In the genomic region with DNA sequence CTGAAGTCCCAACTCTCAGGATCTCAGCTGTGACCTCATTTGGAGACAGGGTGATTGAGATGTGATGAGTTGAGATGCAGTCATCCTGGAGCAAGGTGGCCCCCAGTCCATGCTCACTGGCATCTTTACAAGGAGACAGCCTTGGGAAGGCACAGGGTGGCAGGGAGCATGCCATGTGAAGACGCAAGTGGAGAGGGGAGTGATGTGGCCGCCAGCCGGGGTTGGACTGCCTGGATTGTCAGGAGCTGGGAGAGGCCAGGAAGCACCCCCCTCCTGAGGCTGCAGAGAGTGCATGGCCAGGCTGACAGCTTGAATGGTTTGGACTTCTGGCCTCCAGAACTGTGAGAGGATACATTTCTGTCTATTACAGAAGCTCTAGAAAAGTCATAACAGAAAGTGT, we compare ENCODE assay signal across 10 cellular contexts.
"Had no signal": no experiment of that assay in that cellular context is flagged by ENCODE, and none has a peak within 500 bp of the region (broad histone marks: within the 10 kb centered on the region; RNA-seq: fewer than 3 reads in every experiment).

No MANE protein-coding gene starts in this region.

- H3K4me3 ChIP-seq: GM23248, HAP-1 had no signal

- H3K27me3 Mint-ChIP-seq: IgD-negative memory B cell had no signal

- H3K4me1 ChIP-seq: HAP-1 had no signal

- H3K9ac ChIP-seq: GM23248 had no signal

- H3K9me3 Mint-ChIP-seq: HFFc6 had no signal

- H3K4me3 Mint-ChIP-seq: HFFc6 had no signal

- ATAC-seq: HCT116, HepG2 had no signal

- H3K4me1 Mint-ChIP-seq: IgD-negative memory B cell had no signal

- H3K27ac Mint-ChIP-seq: HFFc6, IgD-negative memory B cell had no signal

- H3K9me3 ChIP-seq: HAP-1 had no signal

- H2AFZ ChIP-seq: GM23248 had no signal

- DNase-seq: GM23248, GOT3, H7, HFFc6, KBM-7 had no signal

- H3K36me3 ChIP-seq: HAP-1 had no signal

- H3K27ac ChIP-seq: GM23248, HL-60 had no signal
